ENCODE assay signal across 8 cellular contexts in genomic region chr19:42606660-42607351, GRCh38. TPM values are rescaled to one million over a fixed set of nuclear protein-coding genes. Genes with fewer than 3 reads are reported as not detected.
DNase-seq lines count a peak whose midpoint lies in the region; ATAC-seq and TF ChIP-seq lines count a peak whose summit lies in the region.

No MANE protein-coding gene starts in this region.

- peaks cover 6% of the 10 kb centered on the region for H3K27me3 ChIP-seq in AG04450 (ENCODE audit: control insufficient read depth, insufficient read depth, low read length)
- no peaks in the 10 kb centered on the region for H3K27me3 ChIP-seq in neuronal stem cell (ENCODE audit: control insufficient read depth in 3 of 3, insufficient read depth in 3 of 3, low read depth in 1 of 3, low read length in 3 of 3)

- TF ChIP-seq CTCF in AG04450 (IDR thresholded peaks at IDR 0.05; ENCODE audit: low read depth, low read length) (peak; percentile 70), GM12874 (IDR thresholded peaks at IDR 0.05; ENCODE audit: insufficient read depth, low read depth, low read length) (peak; percentile 89)

- H4K91ac ChIP-seq in neuronal stem cell (ENCODE audit: low read depth, low read length, poor library complexity) = no peak overlapping the region

- no CpG with 5 or more reads among the region's 14 CpGs for WGBS in neuronal stem cell (ENCODE audit: extremely low coverage in 2 of 2, insufficient read length in 2 of 2, insufficient replicate concordance in 1 of 2), 2 donors

- H3K27me3 Mint-ChIP-seq in activated CD4-positive, alpha-beta memory T cell treated with anti-CD3 and anti-CD28 coated beads for 36 hours = peaks cover 24% of the 10 kb centered on the region

- no peak overlapping the region for H4K8ac ChIP-seq in neuronal stem cell (ENCODE audit: low read depth, low read length)

- no peak overlapping the region for H3K27ac ChIP-seq in AG04450 (ENCODE audit: low read depth, low read length)
- H3K27ac ChIP-seq in neuronal stem cell (replicated peaks; ENCODE audit: low read length) = no peak overlapping the region

- H3K36me3 Mint-ChIP-seq in activated CD4-positive, alpha-beta memory T cell treated with anti-CD3 and anti-CD28 coated beads for 36 hours = no peaks in the 10 kb centered on the region

- intact Hi-C loops in activated CD4-positive, alpha-beta memory T cell treated with anti-CD3 and anti-CD28 coated beads for 36 hours (cut with micrococcal nuclease) = no loop called here

- H3K4me3 Mint-ChIP-seq in activated CD4-positive, alpha-beta memory T cell treated with anti-CD3 and anti-CD28 coated beads for 36 hours = no peak overlapping the region

- H3K9me3 ChIP-seq in AG04450 (ENCODE audit: control insufficient read depth, insufficient read depth, low read length) = no peaks in the 10 kb centered on the region; the same call in 1 of the 2 replicates
- peaks cover 0 to 5% of the 10 kb centered on the region in 2 donors for H3K9me3 ChIP-seq in neuronal stem cell (replicated peaks in 1 of 2; ENCODE audit: control insufficient read depth in 2 of 2, insufficient read depth in 1 of 2, low read depth in 1 of 2, low read length in 2 of 2)

- H3K18ac ChIP-seq in neuronal stem cell (ENCODE audit: low read length) = no peak overlapping the region

- no peak overlapping the region for H3K4me2 ChIP-seq in neuronal stem cell (ENCODE audit: insufficient read depth, low read length, poor library complexity, severe bottlenecking)

- H3K14ac ChIP-seq in neuronal stem cell (ENCODE audit: low read length) = peak overlapping the region; percentile 25

- no peak overlapping the region for H3K4ac ChIP-seq in neuronal stem cell (ENCODE audit: low read length)

- no peak overlapping the region for H2AK5ac ChIP-seq in neuronal stem cell (ENCODE audit: low read depth, low read length)

- CTCF ChIA-PET in AG04450 (lab: Charles Lee) = interaction anchor here (2.4 kb wide), 1 partner anchor 10 kb away, joined by 12 read pairs; no protein-coding TSS in a partner anchor
- CTCF ChIA-PET in activated CD4-positive, alpha-beta memory T cell treated with anti-CD3 and anti-CD28 coated beads for 36 hours (lab: Charles Lee) = interaction anchor here (0.6 to 1.5 kb wide), 8 partner anchors 10 to 157 kb away, joined by 3 to 6 read pairs (median 4); no protein-coding TSS in a partner anchor

- peak overlapping the region; percentile 1 for H2BK5ac ChIP-seq in neuronal stem cell (ENCODE audit: low read length)

- no peak overlapping the region for H2BK12ac ChIP-seq in neuronal stem cell (ENCODE audit: low read length)

- no peaks in the 10 kb centered on the region for H3K36me3 ChIP-seq in neuronal stem cell (replicated peaks in 1 of 2; ENCODE audit: control insufficient read depth in 2 of 2, insufficient read depth in 2 of 2, low read length in 2 of 2)

- peak; percentile 89 for ATAC-seq in esophagus mucosa
- ATAC-seq in GM21367 (IDR thresholded peaks at IDR 0.05; ENCODE audit: unreplicated experiment) = no peak
- no peak for ATAC-seq in HG03045 (IDR thresholded peaks at IDR 0.05; ENCODE audit: unreplicated experiment)

- H3K9ac ChIP-seq in neuronal stem cell (ENCODE audit: low read depth, low read length, poor library complexity) = peak overlapping the region; percentile 57

- H3K9me3 Mint-ChIP-seq in activated CD4-positive, alpha-beta memory T cell treated with anti-CD3 and anti-CD28 coated beads for 36 hours = peaks cover 2% of the 10 kb centered on the region

- no peak overlapping the region for H2BK15ac ChIP-seq in neuronal stem cell (ENCODE audit: low read length)

- H3K79me1 ChIP-seq in neuronal stem cell (ENCODE audit: low read depth, low read length) = no peaks in the 10 kb centered on the region

- no peak overlapping the region for H2BK120ac ChIP-seq in neuronal stem cell (ENCODE audit: low read depth, low read length)

- POLR2A ChIA-PET in AG04450 (lab: Yijun Ruan, JAX) = no interaction called here
- POLR2A ChIA-PET in activated CD4-positive, alpha-beta memory T cell treated with anti-CD3 and anti-CD28 coated beads for 36 hours (lab: Charles Lee) = no interaction called here

- no peak for DNase-seq in AG04450 (ENCODE audit: low read depth, low spot score)
- DNase-seq in NCI-H345 (lab: John Stamatoyannopoulos, UW) = peak; percentile 68
- DNase-seq in activated CD4-positive, alpha-beta memory T cell treated with anti-CD3 and anti-CD28 coated beads for 36 hours = peak; percentile 77
- peak; percentile 9 for DNase-seq in neuronal stem cell (ENCODE audit: low spot score)

- H3K27ac Mint-ChIP-seq in activated CD4-positive, alpha-beta memory T cell treated with anti-CD3 and anti-CD28 coated beads for 36 hours = no peak overlapping the region

- no peak overlapping the region for H2AFZ ChIP-seq in neuronal stem cell (ENCODE audit: low read length)

- H3K4me3 ChIP-seq in AG04450 (ENCODE audit: low read depth, low read length) (no peak overlapping the region), neuronal stem cell (ENCODE audit: low read length in 2 of 2) (no peak overlapping the region)

- no peaks in the 10 kb centered on the region for H3K4me1 ChIP-seq in neuronal stem cell (ENCODE audit: control insufficient read depth in 2 of 2, insufficient read depth in 1 of 2, low read depth in 1 of 2, low read length in 2 of 2)

- H3K4me1 Mint-ChIP-seq in activated CD4-positive, alpha-beta memory T cell treated with anti-CD3 and anti-CD28 coated beads for 36 hours (ENCODE audit: low read depth) = no peaks in the 10 kb centered on the region

- no peak overlapping the region for H3K23ac ChIP-seq in neuronal stem cell (ENCODE audit: low read depth, low read length, poor library complexity)

RNA-seq across cellular contexts. Expression of gene CEACAM8, which starts 12.1 kb away (rescaled TPM):
- not detected in 2 replicates for polyA plus RNA-seq in AG04450 (2011; rRNA removed)
- not detected in 2 replicates for polyA minus RNA-seq in AG04450 (2011; rRNA and poly(A)+ RNA removed)
- total RNA-seq in activated CD4-positive, alpha-beta memory T cell treated with anti-CD3 and anti-CD28 coated beads for 36 hours = not detected
- total RNA-seq in esophagus mucosa = not detected
- not detected for polyA plus RNA-seq in neuronal stem cell (2013, experiment 1 of 2)
- not detected for polyA plus RNA-seq in neuronal stem cell (2013, experiment 2 of 2)
